ENCODE assay signal across 1 cellular context in the genomic region with DNA sequence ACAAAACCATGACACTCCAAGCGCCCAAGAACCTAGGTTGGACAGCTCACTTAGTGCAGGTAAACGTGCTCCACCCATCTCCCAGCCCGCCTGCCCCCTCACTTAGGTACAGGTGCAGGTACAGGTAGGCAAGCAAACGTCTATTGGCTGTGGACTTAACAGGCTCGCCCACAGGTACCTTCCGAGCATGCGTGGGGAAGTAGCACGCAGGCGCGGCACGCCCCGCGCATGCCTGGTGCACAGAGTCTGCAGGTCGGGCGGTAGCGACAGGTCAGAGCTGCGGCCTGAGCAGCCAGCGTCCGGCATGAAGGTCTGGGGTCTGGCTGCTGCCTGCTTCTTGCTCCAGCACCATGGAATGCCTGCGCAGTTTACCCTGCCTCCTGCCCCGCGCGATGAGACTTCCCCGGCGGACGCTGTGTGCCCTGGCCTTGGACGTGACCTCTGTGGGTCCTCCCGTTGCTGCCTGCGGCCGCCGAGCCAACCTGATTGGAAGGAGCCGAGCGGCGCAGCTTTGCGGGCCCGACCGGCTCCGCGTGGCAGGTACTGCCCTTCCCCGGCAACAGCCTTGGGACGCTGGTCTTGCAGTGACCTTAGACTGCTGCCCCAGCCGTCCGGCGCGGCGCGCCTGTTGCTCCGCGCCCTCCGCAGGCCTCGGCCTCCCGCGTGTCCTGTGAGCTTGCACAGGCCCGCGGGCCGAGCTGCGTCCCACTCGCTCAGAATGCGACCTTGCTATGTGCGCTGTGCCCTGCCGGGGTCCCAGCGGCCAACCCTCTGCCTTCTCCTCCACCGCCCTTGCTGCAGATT.
TF ChIP-seq lines count a peak whose summit lies in the region.

A gene with protein sequence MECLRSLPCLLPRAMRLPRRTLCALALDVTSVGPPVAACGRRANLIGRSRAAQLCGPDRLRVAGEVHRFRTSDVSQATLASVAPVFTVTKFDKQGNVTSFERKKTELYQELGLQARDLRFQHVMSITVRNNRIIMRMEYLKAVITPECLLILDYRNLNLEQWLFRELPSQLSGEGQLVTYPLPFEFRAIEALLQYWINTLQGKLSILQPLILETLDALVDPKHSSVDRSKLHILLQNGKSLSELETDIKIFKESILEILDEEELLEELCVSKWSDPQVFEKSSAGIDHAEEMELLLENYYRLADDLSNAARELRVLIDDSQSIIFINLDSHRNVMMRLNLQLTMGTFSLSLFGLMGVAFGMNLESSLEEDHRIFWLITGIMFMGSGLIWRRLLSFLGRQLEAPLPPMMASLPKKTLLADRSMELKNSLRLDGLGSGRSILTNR (plus strand): TSS at position 240 of the 804 bp plus-strand sequence. CDS start 111 bp downstream, at position 351.

TF ChIP-seq in K562, 482 proteins besides CTCF, POLR2A, EP300 and RAD21 (continued from another document and continues in another):
- TF ChIP-seq, protein P1, sequence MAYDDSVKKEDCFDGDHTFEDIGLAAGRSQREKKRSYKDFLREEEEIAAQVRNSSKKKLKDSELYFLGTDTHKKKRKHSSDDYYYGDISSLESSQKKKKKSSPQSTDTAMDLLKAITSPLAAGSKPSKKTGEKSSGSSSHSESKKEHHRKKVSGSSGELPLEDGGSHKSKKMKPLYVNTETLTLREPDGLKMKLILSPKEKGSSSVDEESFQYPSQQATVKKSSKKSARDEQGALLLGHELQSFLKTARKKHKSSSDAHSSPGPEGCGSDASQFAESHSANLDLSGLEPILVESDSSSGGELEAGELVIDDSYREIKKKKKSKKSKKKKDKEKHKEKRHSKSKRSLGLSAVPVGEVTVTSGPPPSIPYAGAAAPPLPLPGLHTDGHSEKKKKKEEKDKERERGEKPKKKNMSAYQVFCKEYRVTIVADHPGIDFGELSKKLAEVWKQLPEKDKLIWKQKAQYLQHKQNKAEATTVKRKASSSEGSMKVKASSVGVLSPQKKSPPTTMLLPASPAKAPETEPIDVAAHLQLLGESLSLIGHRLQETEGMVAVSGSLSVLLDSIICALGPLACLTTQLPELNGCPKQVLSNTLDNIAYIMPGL (CRISPR knock-in tag; IDR thresholded peaks at IDR 0.05), result peak; percentile 84
- peak; percentile 65; the same call in 1 of the 2 replicates for TF ChIP-seq CXXC5 (CRISPR knock-in tag; IDR thresholded peaks at IDR 0.05)
- TF ChIP-seq ERF (CRISPR knock-in tag; IDR thresholded peaks at IDR 0.05), result peak; percentile 76; the same call in 1 of the 2 replicates
- no peak for TF ChIP-seq NCOR1 (IDR thresholded peaks at IDR 0.05)
- no peak for TF ChIP-seq CCAR2 (IDR thresholded peaks at IDR 0.05; ENCODE audit: low read depth, low read length)
- TF ChIP-seq, protein P2, sequence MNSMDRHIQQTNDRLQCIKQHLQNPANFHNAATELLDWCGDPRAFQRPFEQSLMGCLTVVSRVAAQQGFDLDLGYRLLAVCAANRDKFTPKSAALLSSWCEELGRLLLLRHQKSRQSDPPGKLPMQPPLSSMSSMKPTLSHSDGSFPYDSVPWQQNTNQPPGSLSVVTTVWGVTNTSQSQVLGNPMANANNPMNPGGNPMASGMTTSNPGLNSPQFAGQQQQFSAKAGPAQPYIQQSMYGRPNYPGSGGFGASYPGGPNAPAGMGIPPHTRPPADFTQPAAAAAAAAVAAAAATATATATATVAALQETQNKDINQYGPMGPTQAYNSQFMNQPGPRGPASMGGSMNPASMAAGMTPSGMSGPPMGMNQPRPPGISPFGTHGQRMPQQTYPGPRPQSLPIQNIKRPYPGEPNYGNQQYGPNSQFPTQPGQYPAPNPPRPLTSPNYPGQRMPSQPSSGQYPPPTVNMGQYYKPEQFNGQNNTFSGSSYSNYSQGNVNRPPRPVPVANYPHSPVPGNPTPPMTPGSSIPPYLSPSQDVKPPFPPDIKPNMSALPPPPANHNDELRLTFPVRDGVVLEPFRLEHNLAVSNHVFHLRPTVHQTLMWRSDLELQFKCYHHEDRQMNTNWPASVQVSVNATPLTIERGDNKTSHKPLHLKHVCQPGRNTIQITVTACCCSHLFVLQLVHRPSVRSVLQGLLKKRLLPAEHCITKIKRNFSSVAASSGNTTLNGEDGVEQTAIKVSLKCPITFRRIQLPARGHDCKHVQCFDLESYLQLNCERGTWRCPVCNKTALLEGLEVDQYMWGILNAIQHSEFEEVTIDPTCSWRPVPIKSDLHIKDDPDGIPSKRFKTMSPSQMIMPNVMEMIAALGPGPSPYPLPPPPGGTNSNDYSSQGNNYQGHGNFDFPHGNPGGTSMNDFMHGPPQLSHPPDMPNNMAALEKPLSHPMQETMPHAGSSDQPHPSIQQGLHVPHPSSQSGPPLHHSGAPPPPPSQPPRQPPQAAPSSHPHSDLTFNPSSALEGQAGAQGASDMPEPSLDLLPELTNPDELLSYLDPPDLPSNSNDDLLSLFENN (IDR thresholded peaks at IDR 0.05; ENCODE audit: low read depth in 2 of 2, low read length in 2 of 2), result no peak
- TF ChIP-seq, protein P3, sequence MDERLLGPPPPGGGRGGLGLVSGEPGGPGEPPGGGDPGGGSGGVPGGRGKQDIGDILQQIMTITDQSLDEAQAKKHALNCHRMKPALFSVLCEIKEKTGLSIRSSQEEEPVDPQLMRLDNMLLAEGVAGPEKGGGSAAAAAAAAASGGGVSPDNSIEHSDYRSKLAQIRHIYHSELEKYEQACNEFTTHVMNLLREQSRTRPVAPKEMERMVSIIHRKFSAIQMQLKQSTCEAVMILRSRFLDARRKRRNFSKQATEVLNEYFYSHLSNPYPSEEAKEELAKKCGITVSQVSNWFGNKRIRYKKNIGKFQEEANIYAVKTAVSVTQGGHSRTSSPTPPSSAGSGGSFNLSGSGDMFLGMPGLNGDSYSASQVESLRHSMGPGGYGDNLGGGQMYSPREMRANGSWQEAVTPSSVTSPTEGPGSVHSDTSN (CRISPR knock-in tag; IDR thresholded peaks at IDR 0.05; ENCODE audit: low read depth), result no peak
- TF ChIP-seq, protein P3 (tag; conservative IDR thresholded peaks at IDR 0.05; ENCODE audit: low read depth), result no peak
- TF ChIP-seq, protein P4, sequence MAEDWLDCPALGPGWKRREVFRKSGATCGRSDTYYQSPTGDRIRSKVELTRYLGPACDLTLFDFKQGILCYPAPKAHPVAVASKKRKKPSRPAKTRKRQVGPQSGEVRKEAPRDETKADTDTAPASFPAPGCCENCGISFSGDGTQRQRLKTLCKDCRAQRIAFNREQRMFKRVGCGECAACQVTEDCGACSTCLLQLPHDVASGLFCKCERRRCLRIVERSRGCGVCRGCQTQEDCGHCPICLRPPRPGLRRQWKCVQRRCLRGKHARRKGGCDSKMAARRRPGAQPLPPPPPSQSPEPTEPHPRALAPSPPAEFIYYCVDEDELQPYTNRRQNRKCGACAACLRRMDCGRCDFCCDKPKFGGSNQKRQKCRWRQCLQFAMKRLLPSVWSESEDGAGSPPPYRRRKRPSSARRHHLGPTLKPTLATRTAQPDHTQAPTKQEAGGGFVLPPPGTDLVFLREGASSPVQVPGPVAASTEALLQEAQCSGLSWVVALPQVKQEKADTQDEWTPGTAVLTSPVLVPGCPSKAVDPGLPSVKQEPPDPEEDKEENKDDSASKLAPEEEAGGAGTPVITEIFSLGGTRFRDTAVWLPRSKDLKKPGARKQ (CRISPR knock-in tag; IDR thresholded peaks at IDR 0.05), result no peak
- no peak for TF ChIP-seq RCOR1 (IDR thresholded peaks at IDR 0.05; ENCODE audit: borderline replicate concordance in 1 of 2, low read depth in 2 of 2, low read length in 2 of 2)
- 0 out of 2 replicates have a peak, but pooled peaks have one; percentile 50 for TF ChIP-seq CBX1 (IDR thresholded peaks at IDR 0.05; ENCODE audit: low read depth)
- 0 out of 2 replicates have a peak, but pooled peaks have one; percentile 37 for TF ChIP-seq BCOR (IDR thresholded peaks at IDR 0.05)
- no peak for TF ChIP-seq ZNF232 (CRISPR knock-in tag; IDR thresholded peaks at IDR 0.05)
- TF ChIP-seq NR3C1 (CRISPR knock-in tag; IDR thresholded peaks at IDR 0.05), result no peak; the same call in 1 of the 2 replicates
- no peak for TF ChIP-seq NR2C1 (IDR thresholded peaks at IDR 0.05)
- peak; percentile 65; the same call in 1 of the 2 replicates for TF ChIP-seq NR2C1 (tag; IDR thresholded peaks at IDR 0.05)
- TF ChIP-seq, protein P5, sequence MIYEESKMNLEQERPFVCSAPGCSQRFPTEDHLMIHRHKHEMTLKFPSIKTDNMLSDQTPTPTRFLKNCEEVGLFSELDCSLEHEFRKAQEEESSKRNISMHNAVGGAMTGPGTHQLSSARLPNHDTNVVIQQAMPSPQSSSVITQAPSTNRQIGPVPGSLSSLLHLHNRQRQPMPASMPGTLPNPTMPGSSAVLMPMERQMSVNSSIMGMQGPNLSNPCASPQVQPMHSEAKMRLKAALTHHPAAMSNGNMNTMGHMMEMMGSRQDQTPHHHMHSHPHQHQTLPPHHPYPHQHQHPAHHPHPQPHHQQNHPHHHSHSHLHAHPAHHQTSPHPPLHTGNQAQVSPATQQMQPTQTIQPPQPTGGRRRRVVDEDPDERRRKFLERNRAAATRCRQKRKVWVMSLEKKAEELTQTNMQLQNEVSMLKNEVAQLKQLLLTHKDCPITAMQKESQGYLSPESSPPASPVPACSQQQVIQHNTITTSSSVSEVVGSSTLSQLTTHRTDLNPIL (CRISPR knock-in tag; IDR thresholded peaks at IDR 0.05), result no peak
- TF ChIP-seq, protein P6, sequence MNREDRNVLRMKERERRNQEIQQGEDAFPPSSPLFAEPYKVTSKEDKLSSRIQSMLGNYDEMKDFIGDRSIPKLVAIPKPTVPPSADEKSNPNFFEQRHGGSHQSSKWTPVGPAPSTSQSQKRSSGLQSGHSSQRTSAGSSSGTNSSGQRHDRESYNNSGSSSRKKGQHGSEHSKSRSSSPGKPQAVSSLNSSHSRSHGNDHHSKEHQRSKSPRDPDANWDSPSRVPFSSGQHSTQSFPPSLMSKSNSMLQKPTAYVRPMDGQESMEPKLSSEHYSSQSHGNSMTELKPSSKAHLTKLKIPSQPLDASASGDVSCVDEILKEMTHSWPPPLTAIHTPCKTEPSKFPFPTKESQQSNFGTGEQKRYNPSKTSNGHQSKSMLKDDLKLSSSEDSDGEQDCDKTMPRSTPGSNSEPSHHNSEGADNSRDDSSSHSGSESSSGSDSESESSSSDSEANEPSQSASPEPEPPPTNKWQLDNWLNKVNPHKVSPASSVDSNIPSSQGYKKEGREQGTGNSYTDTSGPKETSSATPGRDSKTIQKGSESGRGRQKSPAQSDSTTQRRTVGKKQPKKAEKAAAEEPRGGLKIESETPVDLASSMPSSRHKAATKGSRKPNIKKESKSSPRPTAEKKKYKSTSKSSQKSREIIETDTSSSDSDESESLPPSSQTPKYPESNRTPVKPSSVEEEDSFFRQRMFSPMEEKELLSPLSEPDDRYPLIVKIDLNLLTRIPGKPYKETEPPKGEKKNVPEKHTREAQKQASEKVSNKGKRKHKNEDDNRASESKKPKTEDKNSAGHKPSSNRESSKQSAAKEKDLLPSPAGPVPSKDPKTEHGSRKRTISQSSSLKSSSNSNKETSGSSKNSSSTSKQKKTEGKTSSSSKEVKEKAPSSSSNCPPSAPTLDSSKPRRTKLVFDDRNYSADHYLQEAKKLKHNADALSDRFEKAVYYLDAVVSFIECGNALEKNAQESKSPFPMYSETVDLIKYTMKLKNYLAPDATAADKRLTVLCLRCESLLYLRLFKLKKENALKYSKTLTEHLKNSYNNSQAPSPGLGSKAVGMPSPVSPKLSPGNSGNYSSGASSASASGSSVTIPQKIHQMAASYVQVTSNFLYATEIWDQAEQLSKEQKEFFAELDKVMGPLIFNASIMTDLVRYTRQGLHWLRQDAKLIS (CRISPR knock-in tag; IDR thresholded peaks at IDR 0.05), result no peak
- no peak for TF ChIP-seq HDAC8 (tag; IDR thresholded peaks at IDR 0.05)
- no peak for TF ChIP-seq HOXB6 (CRISPR knock-in tag; IDR thresholded peaks at IDR 0.05; ENCODE audit: borderline replicate concordance)
- TF ChIP-seq CBX2 (IDR thresholded peaks at IDR 0.05; ENCODE audit: insufficient read depth, low read length, poor library complexity, severe bottlenecking), result no peak
- 0 out of 2 replicates have a peak, but pooled peaks have one; percentile 53 for TF ChIP-seq HLTF (IDR thresholded peaks at IDR 0.05)
- TF ChIP-seq ZNF282 (CRISPR knock-in tag; IDR thresholded peaks at IDR 0.05), result no peak
- TF ChIP-seq ZNF75A (CRISPR knock-in tag; IDR thresholded peaks at IDR 0.05), result no peak
- no peak for TF ChIP-seq ZNF324 (CRISPR knock-in tag; IDR thresholded peaks at IDR 0.05)
- peak; percentile 99 for TF ChIP-seq NRF1 (conservative IDR thresholded peaks at IDR 0.05 in 1 of 2, IDR thresholded peaks at IDR 0.05 in 1 of 2)
- TF ChIP-seq SMARCA5 (IDR thresholded peaks at IDR 0.05), result no peak
- peak; percentile 42; the same call in 1 of the 2 replicates for TF ChIP-seq ATF7 (IDR thresholded peaks at IDR 0.05)
- TF ChIP-seq TOE1 (IDR thresholded peaks at IDR 0.05; ENCODE audit: borderline replicate concordance), result 0 out of 2 replicates have a peak, but pooled peaks have one; percentile 26
- TF ChIP-seq TOE1 (CRISPR knock-in tag; IDR thresholded peaks at IDR 0.05; ENCODE audit: borderline replicate concordance, low read depth), result 0 out of 2 replicates have a peak, but pooled peaks have one; percentile 48
- TF ChIP-seq SOX6 (IDR thresholded peaks at IDR 0.05), result peak; percentile 16; the same call in 1 of the 2 replicates
- peak; percentile 64 for TF ChIP-seq MYC (IDR thresholded peaks at IDR 0.05; ENCODE audit: low read depth, low read length)
- peak; percentile 61; the same call in 1 of the 2 replicates for TF ChIP-seq MYC (CRISPR knock-in tag; IDR thresholded peaks at IDR 0.05; ENCODE audit: borderline replicate concordance, low read depth)
- TF ChIP-seq L3MBTL2 (IDR thresholded peaks at IDR 0.05), result peak; percentile 65
- TF ChIP-seq ZNF583 (CRISPR knock-in tag; IDR thresholded peaks at IDR 0.05), result no peak
- TF ChIP-seq, protein P7, sequence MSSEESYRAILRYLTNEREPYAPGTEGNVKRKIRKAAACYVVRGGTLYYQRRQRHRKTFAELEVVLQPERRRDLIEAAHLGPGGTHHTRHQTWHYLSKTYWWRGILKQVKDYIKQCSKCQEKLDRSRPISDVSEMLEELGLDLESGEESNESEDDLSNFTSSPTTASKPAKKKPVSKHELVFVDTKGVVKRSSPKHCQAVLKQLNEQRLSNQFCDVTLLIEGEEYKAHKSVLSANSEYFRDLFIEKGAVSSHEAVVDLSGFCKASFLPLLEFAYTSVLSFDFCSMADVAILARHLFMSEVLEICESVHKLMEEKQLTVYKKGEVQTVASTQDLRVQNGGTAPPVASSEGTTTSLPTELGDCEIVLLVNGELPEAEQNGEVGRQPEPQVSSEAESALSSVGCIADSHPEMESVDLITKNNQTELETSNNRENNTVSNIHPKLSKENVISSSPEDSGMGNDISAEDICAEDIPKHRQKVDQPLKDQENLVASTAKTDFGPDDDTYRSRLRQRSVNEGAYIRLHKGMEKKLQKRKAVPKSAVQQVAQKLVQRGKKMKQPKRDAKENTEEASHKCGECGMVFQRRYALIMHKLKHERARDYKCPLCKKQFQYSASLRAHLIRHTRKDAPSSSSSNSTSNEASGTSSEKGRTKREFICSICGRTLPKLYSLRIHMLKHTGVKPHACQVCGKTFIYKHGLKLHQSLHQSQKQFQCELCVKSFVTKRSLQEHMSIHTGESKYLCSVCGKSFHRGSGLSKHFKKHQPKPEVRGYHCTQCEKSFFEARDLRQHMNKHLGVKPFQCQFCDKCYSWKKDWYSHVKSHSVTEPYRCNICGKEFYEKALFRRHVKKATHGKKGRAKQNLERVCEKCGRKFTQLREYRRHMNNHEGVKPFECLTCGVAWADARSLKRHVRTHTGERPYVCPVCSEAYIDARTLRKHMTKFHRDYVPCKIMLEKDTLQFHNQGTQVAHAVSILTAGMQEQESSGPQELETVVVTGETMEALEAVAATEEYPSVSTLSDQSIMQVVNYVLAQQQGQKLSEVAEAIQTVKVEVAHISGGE (CRISPR knock-in tag; IDR thresholded peaks at IDR 0.05), result no peak
- 0 out of 2 replicates have a peak, but pooled peaks have one; percentile 6 for TF ChIP-seq ZNF316 (IDR thresholded peaks at IDR 0.05)
